ENCODE assay signal across 16 cellular contexts in the genomic region with DNA sequence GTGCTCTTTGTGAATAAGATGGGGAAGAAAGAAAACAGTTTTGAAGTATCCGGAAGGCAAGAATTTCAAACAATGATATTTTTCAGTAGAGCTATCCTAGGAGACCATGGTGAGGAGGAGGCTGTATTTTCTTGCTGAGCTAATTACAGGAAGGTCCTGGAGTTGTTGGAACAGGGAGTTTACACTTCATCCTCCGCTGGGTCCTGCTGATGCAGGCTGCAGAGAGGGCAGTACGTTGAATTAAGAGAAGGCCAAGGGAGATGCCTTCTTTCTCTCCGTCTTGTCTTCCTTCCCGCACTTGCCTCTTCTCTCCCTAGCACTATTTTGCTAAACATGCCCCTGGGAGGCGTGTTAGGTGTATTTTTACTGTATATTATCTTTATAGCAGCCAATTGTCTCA.
"Had no signal": no experiment of that assay in that cellular context is flagged by ENCODE, and none has a peak within 500 bp of the region (broad histone marks: within the 10 kb centered on the region; RNA-seq: fewer than 3 reads in every experiment).

No MANE protein-coding gene starts in this region.

- H3K4me3 ChIP-seq: dorsolateral prefrontal cortex, heart left ventricle, mucosa of descending colon, sigmoid colon, skin epidermis, tibial artery, upper lobe of left lung, uterus had no signal

- H3K36me3 Mint-ChIP-seq: natural killer cell had no signal

- DNase-seq: cortex of kidney; dorsolateral prefrontal cortex; effector CD8-positive, alpha-beta T cell; heart left ventricle; hippocampal formation; left colon; mucosa of descending colon; natural killer cell; sigmoid colon; stimulated activated CD4-positive, alpha-beta T cell treated with anti-CD3 and anti-CD28 coated beads, Interleukin-12 subunit alpha, Interleukin-12 subunit beta, amount 100 ng/mL, for 4 hours; stimulated activated naive CD4-positive, alpha-beta T cell; tibial artery; upper lobe of left lung; uterus had no signal

- H3K9me3 ChIP-seq: heart left ventricle, mucosa of descending colon, sigmoid colon, tibial artery, upper lobe of left lung, uterus had no signal

- H3K9me3 Mint-ChIP-seq: natural killer cell had no signal

- H3K27me3 ChIP-seq: heart left ventricle, sigmoid colon, upper lobe of left lung, uterus had no signal

- ATAC-seq: heart left ventricle, mucosa of descending colon, natural killer cell had no signal

- H3K4me3 Mint-ChIP-seq: natural killer cell had no signal

- H3K36me3 ChIP-seq: heart left ventricle, sigmoid colon, tibial artery, upper lobe of left lung, uterus had no signal

- H3K27ac Mint-ChIP-seq: natural killer cell had no signal

- H3K27ac ChIP-seq: dorsolateral prefrontal cortex, heart left ventricle, parathyroid adenoma, sigmoid colon, skin epidermis, tibial artery, upper lobe of left lung had no signal

- H3K4me1 ChIP-seq: heart left ventricle, parathyroid adenoma, sigmoid colon, tibial artery, upper lobe of left lung, uterus had no signal
